ENCODE assay signal across 14 cellular contexts in the genomic region with DNA sequence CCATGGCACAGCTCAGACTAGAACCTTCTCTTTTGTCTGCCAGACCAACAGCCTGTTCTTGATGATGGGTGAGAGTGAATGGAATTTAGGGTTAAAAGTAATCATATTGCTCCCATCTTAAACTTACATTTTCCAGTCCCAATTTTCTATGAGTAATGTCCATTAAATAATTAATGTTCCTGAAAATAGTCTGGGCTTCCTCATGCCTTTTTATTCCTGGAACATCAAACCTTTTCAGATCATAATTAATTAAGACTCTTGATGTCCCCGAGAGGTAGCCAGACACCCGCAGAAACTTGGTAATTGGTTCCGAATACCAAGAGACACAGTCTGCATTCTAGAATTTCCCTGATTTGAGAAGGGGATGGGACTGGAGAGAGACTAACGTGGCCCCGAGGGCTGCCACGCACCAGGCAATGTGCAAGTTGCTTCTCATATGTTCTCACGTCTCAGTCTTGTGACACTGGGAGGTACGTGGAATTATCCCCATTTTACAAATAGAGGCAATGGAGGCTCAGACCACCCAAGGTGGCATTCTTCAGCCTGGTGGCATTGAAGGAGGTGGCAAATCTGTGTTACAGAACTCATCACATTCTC.
DNase-seq lines count a peak whose midpoint lies in the region; ATAC-seq, FAIRE-seq and TF ChIP-seq lines count a peak whose summit lies in the region.
"Had no signal": no experiment of that assay in that cellular context is flagged by ENCODE, and none has a peak within 500 bp of the region (broad histone marks: within the 10 kb centered on the region; RNA-seq: fewer than 3 reads in every experiment).

No MANE protein-coding gene starts in this region.

- H3K4me3 ChIP-seq in SK-N-SH (ENCODE audit: low read depth in 2 of 2, low read length in 1 of 2) (no peak overlapping the region), esophagus muscularis mucosa (no peak overlapping the region)
- H3K4me3 ChIP-seq: BLaER1 treated with 17β-estradiol and CSF1 and Interleukin-3, amounts not matched to agents 10 nM and 100 nM; GM12878; HAP-1 had no signal

- no peaks in the 10 kb centered on the region for H3F3A ChIP-seq in SK-N-SH (replicated peaks; ENCODE audit: insufficient read depth)

- no peak overlapping the region for H3K4me2 ChIP-seq in SK-N-SH
- H3K4me2 ChIP-seq: BLaER1 treated with 17β-estradiol and CSF1 and Interleukin-3, amounts not matched to agents 10 nM and 100 nM had no signal

- H3K27me3 ChIP-seq in SK-N-SH (ENCODE audit: insufficient read depth) (no peaks in the 10 kb centered on the region), esophagus muscularis mucosa (no peaks in the 10 kb centered on the region)
- H3K27me3 ChIP-seq: BLaER1 treated with 17β-estradiol and CSF1 and Interleukin-3, amounts not matched to agents 10 nM and 100 nM had no signal

- no peak for ATAC-seq in GM18870 (IDR thresholded peaks at IDR 0.05; ENCODE audit: unreplicated experiment)
- ATAC-seq: CD8-positive, alpha-beta T cell; GM12878 had no signal

- H4K20me1 ChIP-seq in SK-N-SH (ENCODE audit: insufficient read depth): no peaks in the 10 kb centered on the region
- H4K20me1 ChIP-seq: BLaER1 treated with 17β-estradiol and CSF1 and Interleukin-3, amounts not matched to agents 10 nM and 100 nM had no signal

- no peak overlapping the region for H3K27ac ChIP-seq in SK-N-SH (ENCODE audit: low read depth in 2 of 2, low read length in 1 of 2)
- no peak overlapping the region for H3K27ac ChIP-seq in esophagus muscularis mucosa (replicated peaks in 1 of 4)
- H3K27ac ChIP-seq: BLaER1 treated with 17β-estradiol and CSF1 and Interleukin-3, amounts not matched to agents 10 nM and 100 nM had no signal

- TF ChIP-seq POLR2A in esophagus muscularis mucosa (IDR thresholded peaks at IDR 0.05; ENCODE audit: low read depth) (no peak), erythroblast (IDR thresholded peaks at IDR 0.05; ENCODE audit: low read length) (no peak)

- WGBS in SK-N-SH (ENCODE audit: low lambda C conversion rate): 37% methylated on average over 8 of the region's 8 CpGs
- 83% methylated on average over 8 of the region's 8 CpGs for WGBS in esophagus muscularis mucosa

- TF ChIP-seq EP300 in SK-N-SH (IDR thresholded peaks at IDR 0.05; ENCODE audit: borderline replicate concordance in 1 of 2, low read depth in 1 of 2, low read length in 1 of 2) (peak in 1 of 2 experiments; percentile 72; a peak in 2 of 4 replicates), esophagus muscularis mucosa (IDR thresholded peaks at IDR 0.05) (no peak)

- TF ChIP-seq CTCF in SK-N-SH (IDR thresholded peaks at IDR 0.05) (no peak), esophagus muscularis mucosa (IDR thresholded peaks at IDR 0.05) (no peak)

- no peaks in the 10 kb centered on the region for H3K79me2 ChIP-seq in SK-N-SH (ENCODE audit: insufficient read depth)

- no peak overlapping the region; the same call in 1 of the 2 replicates for H2AFZ ChIP-seq in SK-N-SH (ENCODE audit: low read depth)

- no peak for TF ChIP-seq RAD21 in SK-N-SH (IDR thresholded peaks at IDR 0.05; ENCODE audit: low read length)

- H3K9ac ChIP-seq in SK-N-SH: no peak overlapping the region
- H3K9ac ChIP-seq: BLaER1 treated with 17β-estradiol and CSF1 and Interleukin-3, amounts not matched to agents 10 nM and 100 nM had no signal

- intact Hi-C loops in esophagus muscularis mucosa (cut with DNase I): no loop called here

- DNase-seq in HTR-8/SVneo (ENCODE audit: insufficient read length, low spot score) (no peak), SK-N-SH (no peak), esophagus muscularis mucosa (ENCODE audit: extremely low spot score) (peak; percentile 66), urothelium cell line (ENCODE audit: low spot score) (no peak), erythroblast (lab: John Stamatoyannopoulos, UW) (no peak)
- DNase-seq: Calu3; CD8-positive, alpha-beta T cell; DMS79 treated with DMSO at 0.1 percent for 48 hours; GF-D8 had no signal

- H3K4me1 ChIP-seq in SK-N-SH (ENCODE audit: control insufficient read depth in 1 of 2, insufficient read depth in 2 of 2, low read depth in 1 of 2, low read length in 1 of 2) (peaks cover 0 to 4% of the 10 kb centered on the region in 2 experiments; a peak in 1 of 4 replicates), esophagus muscularis mucosa (no peaks in the 10 kb centered on the region)
- H3K4me1 ChIP-seq: HAP-1 had no signal

- H3K36me3 ChIP-seq in SK-N-SH (replicated peaks in 1 of 2; ENCODE audit: control insufficient read depth in 1 of 2, insufficient read depth in 2 of 2, low read length in 1 of 2) (no peaks in the 10 kb centered on the region), esophagus muscularis mucosa (no peaks in the 10 kb centered on the region)
- H3K36me3 ChIP-seq: BLaER1 treated with 17β-estradiol and CSF1 and Interleukin-3, amounts not matched to agents 10 nM and 100 nM; HAP-1 had no signal

- FAIRE-seq in HTR-8/SVneo (lab: Jason Lieb, UNC) (peak; percentile 62), urothelium cell line (lab: Jason Lieb, UNC) (peak; percentile 35)
- FAIRE-seq: GM12878, GM19239 had no signal

- CTCF ChIA-PET in SK-N-SH (lab: Yijun Ruan, JAX): interaction anchor here (3.9 kb wide), 1 partner anchor 86 kb away, joined by 17 read pairs; no protein-coding TSS in a partner anchor

- no peaks in the 10 kb centered on the region for H3K9me3 ChIP-seq in SK-N-SH
- peaks cover 0 to 1% (median 0%) of the 10 kb centered on the region in 4 donors for H3K9me3 ChIP-seq in esophagus muscularis mucosa
- H3K9me3 ChIP-seq: HAP-1 had no signal

- POLR2A ChIA-PET in SK-N-SH (lab: Yijun Ruan, JAX): no interaction called here

- H3K9me2 ChIP-seq in SK-N-SH: no peaks in the 10 kb centered on the region

TF ChIP-seq in SK-N-SH, 30 proteins besides CTCF, POLR2A, EP300 and RAD21 (continues in another document):
- TF ChIP-seq, protein P1, sequence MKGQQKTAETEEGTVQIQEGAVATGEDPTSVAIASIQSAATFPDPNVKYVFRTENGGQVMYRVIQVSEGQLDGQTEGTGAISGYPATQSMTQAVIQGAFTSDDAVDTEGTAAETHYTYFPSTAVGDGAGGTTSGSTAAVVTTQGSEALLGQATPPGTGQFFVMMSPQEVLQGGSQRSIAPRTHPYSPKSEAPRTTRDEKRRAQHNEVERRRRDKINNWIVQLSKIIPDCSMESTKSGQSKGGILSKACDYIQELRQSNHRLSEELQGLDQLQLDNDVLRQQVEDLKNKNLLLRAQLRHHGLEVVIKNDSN (IDR thresholded peaks at IDR 0.05; ENCODE audit: borderline replicate concordance, low read depth): no peak
- no peak for TF ChIP-seq CHD2 (IDR thresholded peaks at IDR 0.05; ENCODE audit: low read length, partially characterized antibody)
- TF ChIP-seq EZH2phosphoT487 (IDR thresholded peaks at IDR 0.05; ENCODE audit: borderline replicate concordance, low read depth): no peak
- TF ChIP-seq RFX5 (IDR thresholded peaks at IDR 0.05; ENCODE audit: low read length): no peak
- TF ChIP-seq, protein P2, sequence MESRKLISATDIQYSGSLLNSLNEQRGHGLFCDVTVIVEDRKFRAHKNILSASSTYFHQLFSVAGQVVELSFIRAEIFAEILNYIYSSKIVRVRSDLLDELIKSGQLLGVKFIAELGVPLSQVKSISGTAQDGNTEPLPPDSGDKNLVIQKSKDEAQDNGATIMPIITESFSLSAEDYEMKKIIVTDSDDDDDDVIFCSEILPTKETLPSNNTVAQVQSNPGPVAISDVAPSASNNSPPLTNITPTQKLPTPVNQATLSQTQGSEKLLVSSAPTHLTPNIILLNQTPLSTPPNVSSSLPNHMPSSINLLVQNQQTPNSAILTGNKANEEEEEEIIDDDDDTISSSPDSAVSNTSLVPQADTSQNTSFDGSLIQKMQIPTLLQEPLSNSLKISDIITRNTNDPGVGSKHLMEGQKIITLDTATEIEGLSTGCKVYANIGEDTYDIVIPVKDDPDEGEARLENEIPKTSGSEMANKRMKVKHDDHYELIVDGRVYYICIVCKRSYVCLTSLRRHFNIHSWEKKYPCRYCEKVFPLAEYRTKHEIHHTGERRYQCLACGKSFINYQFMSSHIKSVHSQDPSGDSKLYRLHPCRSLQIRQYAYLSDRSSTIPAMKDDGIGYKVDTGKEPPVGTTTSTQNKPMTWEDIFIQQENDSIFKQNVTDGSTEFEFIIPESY (IDR thresholded peaks at IDR 0.05; ENCODE audit: borderline replicate concordance, low read depth): no peak
- no peak for TF ChIP-seq FOXM1 (IDR thresholded peaks at IDR 0.05; ENCODE audit: low read depth)
- no peak for TF ChIP-seq POLR2AphosphoS5 (IDR thresholded peaks at IDR 0.05; ENCODE audit: low read depth, low read length)
- TF ChIP-seq MXI1 (IDR thresholded peaks at IDR 0.05; ENCODE audit: low read depth, low read length): no peak
- no peak for TF ChIP-seq NRF1 (IDR thresholded peaks at IDR 0.05; ENCODE audit: low read depth, low read length)
- TF ChIP-seq, protein P3, sequence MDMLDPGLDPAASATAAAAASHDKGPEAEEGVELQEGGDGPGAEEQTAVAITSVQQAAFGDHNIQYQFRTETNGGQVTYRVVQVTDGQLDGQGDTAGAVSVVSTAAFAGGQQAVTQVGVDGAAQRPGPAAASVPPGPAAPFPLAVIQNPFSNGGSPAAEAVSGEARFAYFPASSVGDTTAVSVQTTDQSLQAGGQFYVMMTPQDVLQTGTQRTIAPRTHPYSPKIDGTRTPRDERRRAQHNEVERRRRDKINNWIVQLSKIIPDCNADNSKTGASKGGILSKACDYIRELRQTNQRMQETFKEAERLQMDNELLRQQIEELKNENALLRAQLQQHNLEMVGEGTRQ (IDR thresholded peaks at IDR 0.05; ENCODE audit: borderline replicate concordance, low read depth, low read length): no peak
- no peak for TF ChIP-seq GABPA (IDR thresholded peaks at IDR 0.05; ENCODE audit: low read depth)
- peak; percentile 38; the same call in 1 of the 2 replicates for TF ChIP-seq RCOR1 (IDR thresholded peaks at IDR 0.05; ENCODE audit: low read length)
- no peak for TF ChIP-seq FOXJ3 (CRISPR knock-in tag; IDR thresholded peaks at IDR 0.05)
- TF ChIP-seq JUND (IDR thresholded peaks at IDR 0.05): no peak
- TF ChIP-seq, protein P4, sequence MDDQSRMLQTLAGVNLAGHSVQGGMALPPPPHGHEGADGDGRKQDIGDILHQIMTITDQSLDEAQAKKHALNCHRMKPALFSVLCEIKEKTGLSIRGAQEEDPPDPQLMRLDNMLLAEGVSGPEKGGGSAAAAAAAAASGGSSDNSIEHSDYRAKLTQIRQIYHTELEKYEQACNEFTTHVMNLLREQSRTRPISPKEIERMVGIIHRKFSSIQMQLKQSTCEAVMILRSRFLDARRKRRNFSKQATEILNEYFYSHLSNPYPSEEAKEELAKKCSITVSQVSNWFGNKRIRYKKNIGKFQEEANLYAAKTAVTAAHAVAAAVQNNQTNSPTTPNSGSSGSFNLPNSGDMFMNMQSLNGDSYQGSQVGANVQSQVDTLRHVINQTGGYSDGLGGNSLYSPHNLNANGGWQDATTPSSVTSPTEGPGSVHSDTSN (IDR thresholded peaks at IDR 0.05): no peak
- TF ChIP-seq YY1 (IDR thresholded peaks at IDR 0.05; ENCODE audit: low read depth): no peak
- TF ChIP-seq RXRA (IDR thresholded peaks at IDR 0.05; ENCODE audit: borderline replicate concordance, low read depth): no peak
- no peak for TF ChIP-seq NFIC (IDR thresholded peaks at IDR 0.05; ENCODE audit: borderline replicate concordance)
- TF ChIP-seq TAF1 (IDR thresholded peaks at IDR 0.05; ENCODE audit: borderline replicate concordance, low read depth, low read length): no peak
